8 cellular contexts compared by ENCODE assay signal in genomic region chr1:159916240-159917051, GRCh38. TPM values are rescaled to one million over a fixed set of nuclear protein-coding genes. Genes with fewer than 3 reads are reported as not detected.
DNase-seq lines count a peak whose midpoint lies in the region; ATAC-seq and TF ChIP-seq lines count a peak whose summit lies in the region.

No MANE protein-coding gene starts in this region.

- H3K9me3 ChIP-seq in HEK293 (ENCODE audit: control insufficient read depth, insufficient read depth, low read depth, low read length) (no peaks in the 10 kb centered on the region), thoracic aorta (no peaks in the 10 kb centered on the region)

- H3K4me1 ChIP-seq in HEK293 (ENCODE audit: control insufficient read depth, insufficient read depth, low read length) (peaks cover 24% of the 10 kb centered on the region), thoracic aorta (ENCODE audit: control insufficient read depth in 1 of 2, low read depth in 2 of 2) (peaks cover 8 to 66% of the 10 kb centered on the region in 2 donors)

- no peaks in the 10 kb centered on the region for H3K9me3 Mint-ChIP-seq in activated CD8-positive, alpha-beta T cell treated with anti-CD3 and anti-CD28 coated beads, Interleukin-2, amount 10 ng/mL, durations not matched to agents 7 days and 5 days (ENCODE audit: insufficient read depth)

- CTCF ChIA-PET in HEK293 (lab: Yijun Ruan, JAX): interaction anchor here (0.6 to 3.3 kb wide), 11 partner anchors 8 to 333 kb away, joined by 3 to 8 read pairs (median 5); no protein-coding TSS in a partner anchor
- CTCF ChIA-PET in activated CD8-positive, alpha-beta T cell treated with anti-CD3 and anti-CD28 coated beads, Interleukin-2, amount 10 ng/mL, durations not matched to agents 7 days and 5 days (lab: Charles Lee): interaction anchor here (1.0 to 1.4 kb wide), 2 partner anchors 91 to 118 kb away, joined by 3 to 6 read pairs; no protein-coding TSS in a partner anchor

- peak overlapping the region; percentile 37 for H3K27ac Mint-ChIP-seq in activated CD8-positive, alpha-beta T cell treated with anti-CD3 and anti-CD28 coated beads, Interleukin-2, amount 10 ng/mL, durations not matched to agents 7 days and 5 days

- H3K4me3 ChIP-seq in HEK293 (ENCODE audit: low read depth, low read length) (no peak overlapping the region), thoracic aorta (no peak overlapping the region)

- no peak for ATAC-seq in activated CD8-positive, alpha-beta T cell treated with anti-CD3 and anti-CD28 coated beads, Interleukin-2, amount 10 ng/mL, durations not matched to agents 7 days and 5 days
- no peak for ATAC-seq in thoracic aorta (ENCODE audit: insufficient number of reproducible peaks, low FRiP score, low read depth)
- no peak for ATAC-seq in GM21360 (IDR thresholded peaks at IDR 0.05; ENCODE audit: unreplicated experiment)

- TF ChIP-seq CTCF in HEK293 (tag by site-specific recombination; IDR thresholded peaks at IDR 0.05) (peak; percentile 35; the same call in 1 of the 2 replicates), thoracic aorta (IDR thresholded peaks at IDR 0.05) (no peak)

- H3K36me3 ChIP-seq in HEK293 (ENCODE audit: control insufficient read depth in 2 of 2, insufficient read depth in 1 of 2, low read length in 2 of 2) (peaks cover 6 to 42% of the 10 kb centered on the region in 2 experiments; a peak in 2 of 3 replicates), thoracic aorta (peaks cover 29% of the 10 kb centered on the region)

- intact Hi-C loops in head of caudate nucleus (cut with DNase I): no loop called here

- POLR2A ChIA-PET in HEK293 (lab: Yijun Ruan, JAX): interaction anchor here (0.8 to 2.4 kb wide), 6 partner anchors 13 to 91 kb away, joined by 3 to 10 read pairs (median 4); no protein-coding TSS in a partner anchor
- POLR2A ChIA-PET in activated CD8-positive, alpha-beta T cell treated with anti-CD3 and anti-CD28 coated beads, Interleukin-2, amount 10 ng/mL, durations not matched to agents 7 days and 5 days (lab: Charles Lee): interaction anchor here (1.0 to 1.5 kb wide), 2 partner anchors 8 to 23 kb away, joined by 3 to 12 read pairs; partner anchors contain the start of gene TAGLN2

- H3K36me3 Mint-ChIP-seq in activated CD8-positive, alpha-beta T cell treated with anti-CD3 and anti-CD28 coated beads, Interleukin-2, amount 10 ng/mL, durations not matched to agents 7 days and 5 days (ENCODE audit: low read depth): peaks cover 70% of the 10 kb centered on the region

- DNase-seq in AG08396 (ENCODE audit: low spot score): peak; percentile 56
- DNase-seq in activated CD8-positive, alpha-beta T cell treated with anti-CD3 and anti-CD28 coated beads, Interleukin-2, amount 10 ng/mL, durations not matched to agents 7 days and 5 days: no peak
- DNase-seq in iPS-NIHi11 (ENCODE audit: low spot score): peak; percentile 48
- no peak for DNase-seq in thoracic aorta (ENCODE audit: low spot score)
- no peak for DNase-seq in stimulated activated CD4-positive, alpha-beta T cell treated with anti-CD3 and anti-CD28 coated beads, Interleukin-4, amount 100 ng/mL, for 24 hours
- DNase-seq in head of caudate nucleus: no peak

- H3K4me1 Mint-ChIP-seq in activated CD8-positive, alpha-beta T cell treated with anti-CD3 and anti-CD28 coated beads, Interleukin-2, amount 10 ng/mL, durations not matched to agents 7 days and 5 days (ENCODE audit: low read depth): peaks cover 81% of the 10 kb centered on the region

- H3K27ac ChIP-seq in HEK293 (ENCODE audit: extremely low read depth, low read depth, low read length): peak overlapping the region; percentile 81
- peak overlapping the region; percentile 61 to 63 for H3K27ac ChIP-seq in thoracic aorta

- no peaks in the 10 kb centered on the region for H3K27me3 Mint-ChIP-seq in activated CD8-positive, alpha-beta T cell treated with anti-CD3 and anti-CD28 coated beads, Interleukin-2, amount 10 ng/mL, durations not matched to agents 7 days and 5 days (ENCODE audit: low read depth)

- no peak overlapping the region for H3K4me3 Mint-ChIP-seq in activated CD8-positive, alpha-beta T cell treated with anti-CD3 and anti-CD28 coated beads, Interleukin-2, amount 10 ng/mL, durations not matched to agents 7 days and 5 days

- H3K27me3 ChIP-seq in thoracic aorta (replicated peaks; ENCODE audit: insufficient read depth): no peaks in the 10 kb centered on the region

TF ChIP-seq in HEK293, 187 proteins besides CTCF, POLR2A, EP300 and RAD21 (continues in another document):
- peak; percentile 98 for TF ChIP-seq SP7 (tag by site-specific recombination; IDR thresholded peaks at IDR 0.05)
- peak; percentile 79; the same call in 1 of the 2 replicates for TF ChIP-seq ZNF449 (tag by site-specific recombination; IDR thresholded peaks at IDR 0.05)
- peak; percentile 90 for TF ChIP-seq ZSCAN23 (tag by site-specific recombination; IDR thresholded peaks at IDR 0.05)
- peak; percentile 73 for TF ChIP-seq ZIC2 (tag by site-specific recombination; IDR thresholded peaks at IDR 0.05)
- no peak for TF ChIP-seq ZNF510 (tag by site-specific recombination; IDR thresholded peaks at IDR 0.05; ENCODE audit: insufficient replicate concordance)
- TF ChIP-seq OSR2 (tag by site-specific recombination; IDR thresholded peaks at IDR 0.05): peak; percentile 88
- 0 out of 2 replicates have a peak, but pooled peaks have one; percentile 31 for TF ChIP-seq ZSCAN18 (tag by site-specific recombination; IDR thresholded peaks at IDR 0.05)
- TF ChIP-seq ZFP37 (tag by site-specific recombination; IDR thresholded peaks at IDR 0.05): peak; percentile 73; the same call in 1 of the 2 replicates
- TF ChIP-seq GLIS1 (tag by site-specific recombination; IDR thresholded peaks at IDR 0.05): peak; percentile 94
- TF ChIP-seq ZNF112 (tag by site-specific recombination; IDR thresholded peaks at IDR 0.05): no peak
- TF ChIP-seq GLI2 (tag by site-specific recombination; IDR thresholded peaks at IDR 0.05; ENCODE audit: borderline replicate concordance, low read depth): peak; percentile 97
- TF ChIP-seq BCL6B (tag by site-specific recombination; IDR thresholded peaks at IDR 0.05): no peak
- TF ChIP-seq ZNF501 (tag by site-specific recombination; IDR thresholded peaks at IDR 0.05): peak; percentile 91
- TF ChIP-seq ZNF585B (tag by site-specific recombination; IDR thresholded peaks at IDR 0.05): no peak
- no peak for TF ChIP-seq ZNF747 (tag by site-specific recombination; IDR thresholded peaks at IDR 0.05)
- TF ChIP-seq ZNF48 (tag by site-specific recombination; IDR thresholded peaks at IDR 0.05): no peak
- TF ChIP-seq ZNF596 (tag by site-specific recombination; IDR thresholded peaks at IDR 0.05): peak; percentile 55

RNA-seq across cellular contexts. Expression of gene TAGLN2, which starts 8.9 kb away (rescaled TPM):
- total RNA-seq in activated CD8-positive, alpha-beta T cell treated with anti-CD3 and anti-CD28 coated beads, Interleukin-2, amount 10 ng/mL, durations not matched to agents 7 days and 5 days: 100 to 1,000 TPM; 476 to 510 TPM
- 100 to 1,000 TPM; 298 to 352 TPM for total RNA-seq in thoracic aorta

RNA-seq across cellular contexts. Expression of gene CFAP45, which starts 16.5 kb away (rescaled TPM):
- under 1 TPM; 0.34 to 0.79 TPM for total RNA-seq in activated CD8-positive, alpha-beta T cell treated with anti-CD3 and anti-CD28 coated beads, Interleukin-2, amount 10 ng/mL, durations not matched to agents 7 days and 5 days
- 1 to 10 TPM in 1 of 2 donors, under 1 TPM in 1; 0.95 to 2.1 TPM for total RNA-seq in thoracic aorta

RNA-seq across cellular contexts. Expression of gene IGSF9, which starts 29.0 kb away (rescaled TPM):
- not detected for total RNA-seq in activated CD8-positive, alpha-beta T cell treated with anti-CD3 and anti-CD28 coated beads, Interleukin-2, amount 10 ng/mL, durations not matched to agents 7 days and 5 days
- under 1 TPM in 1 of 2 donors, not detected in 1; 0.99 TPM for total RNA-seq in thoracic aorta

RNA-seq across cellular contexts. Expression of gene SLAMF9, which starts 37.6 kb away (rescaled TPM):
- not detected for total RNA-seq in activated CD8-positive, alpha-beta T cell treated with anti-CD3 and anti-CD28 coated beads, Interleukin-2, amount 10 ng/mL, durations not matched to agents 7 days and 5 days
- total RNA-seq in thoracic aorta: not detected

RNA-seq across cellular contexts. Expression of gene VSIG8, which starts 54.0 kb away (rescaled TPM):
- total RNA-seq in activated CD8-positive, alpha-beta T cell treated with anti-CD3 and anti-CD28 coated beads, Interleukin-2, amount 10 ng/mL, durations not matched to agents 7 days and 5 days: not detected
- total RNA-seq in thoracic aorta: not detected

Comparison
In these comparisons a context has a peak if more than half of its experiments do, and no peak if none do; other contexts are left out.
1. DNase-seq: peak in AG08396 (single experiment) and iPS-NIHi11 (single experiment); none in activated CD8-positive, alpha-beta T cell treated with anti-CD3 and anti-CD28 coated beads, Interleukin-2, amount 10 ng/mL, durations not matched to agents 7 days and 5 days (single experiment), thoracic aorta (single experiment), stimulated activated CD4-positive, alpha-beta T cell treated with anti-CD3 and anti-CD28 coated beads, Interleukin-4, amount 100 ng/mL, for 24 hours (single experiment) and head of caudate nucleus (0 of 42).